In genomic region chrX:298993-299392, GRCh38 we compare ENCODE assay signal across 1 cellular context.
TF ChIP-seq lines count a peak whose summit lies in the region.

No MANE protein-coding gene starts in this region.

TF ChIP-seq in H1, 55 proteins besides CTCF, POLR2A, EP300 and RAD21:
- TF ChIP-seq POLR2AphosphoS5 (IDR thresholded peaks at IDR 0.05; ENCODE audit: low read depth, low read length) = peak; percentile 65
- TF ChIP-seq NRF1 (IDR thresholded peaks at IDR 0.05; ENCODE audit: low read depth, low read length) = no peak
- TF ChIP-seq SIX5 (IDR thresholded peaks at IDR 0.05; ENCODE audit: low read depth, low read length) = no peak
- TF ChIP-seq RNF2 (IDR thresholded peaks at IDR 0.05; ENCODE audit: borderline replicate concordance, low read depth, low read length, missing control alignments, poor library complexity, severe bottlenecking) = no peak
